In the genomic region with DNA sequence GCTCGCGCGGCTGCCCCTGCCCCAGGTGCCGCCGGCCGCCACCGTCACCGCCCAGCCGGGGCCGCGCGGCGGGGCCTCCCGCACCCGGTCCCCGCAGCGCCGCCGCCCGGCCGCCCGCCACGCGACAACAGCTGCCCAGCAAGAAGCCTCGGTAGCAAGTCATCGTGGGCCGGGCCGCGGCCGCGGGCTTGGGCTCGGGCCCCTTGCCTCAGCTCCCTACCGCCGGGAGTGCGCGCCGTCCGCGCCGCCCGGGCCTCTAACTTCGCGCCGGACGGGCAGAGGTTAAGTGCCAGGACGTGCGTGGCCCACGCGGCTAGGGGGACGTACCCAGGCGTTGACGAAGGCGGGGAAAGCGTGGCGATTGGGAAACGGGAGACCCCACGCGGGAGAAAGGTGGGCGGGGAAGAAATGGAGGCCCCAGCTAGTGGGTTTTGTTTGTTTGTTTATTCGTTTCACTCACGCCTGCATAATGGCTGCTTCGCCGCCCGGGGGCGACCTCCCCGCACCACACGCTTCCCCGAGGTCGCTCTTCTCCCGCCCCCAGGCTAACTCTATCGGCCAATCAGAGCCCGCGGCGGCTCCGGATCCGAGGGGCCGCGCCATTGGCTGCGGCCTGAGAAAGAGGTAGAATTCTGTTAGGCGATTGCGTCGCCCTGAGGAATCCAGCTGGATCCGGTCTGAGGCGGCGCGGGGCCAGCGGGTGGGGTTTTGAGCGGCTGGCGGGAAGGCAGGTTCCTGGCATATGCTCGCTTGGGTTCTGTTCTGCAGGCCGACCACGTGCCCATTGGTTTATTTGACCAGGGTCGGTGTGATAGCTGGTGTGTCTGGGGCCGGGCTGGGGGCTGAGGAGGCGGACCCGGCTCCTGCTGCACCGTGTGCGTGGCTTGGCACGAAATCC, we compare ENCODE assay signal across 8 cellular contexts. TPM values are rescaled to one million over a fixed set of nuclear protein-coding genes. Genes with fewer than 3 reads are reported as not detected.
DNase-seq lines count a peak whose midpoint lies in the region; ATAC-seq and TF ChIP-seq lines count a peak whose summit lies in the region.

A gene with protein sequence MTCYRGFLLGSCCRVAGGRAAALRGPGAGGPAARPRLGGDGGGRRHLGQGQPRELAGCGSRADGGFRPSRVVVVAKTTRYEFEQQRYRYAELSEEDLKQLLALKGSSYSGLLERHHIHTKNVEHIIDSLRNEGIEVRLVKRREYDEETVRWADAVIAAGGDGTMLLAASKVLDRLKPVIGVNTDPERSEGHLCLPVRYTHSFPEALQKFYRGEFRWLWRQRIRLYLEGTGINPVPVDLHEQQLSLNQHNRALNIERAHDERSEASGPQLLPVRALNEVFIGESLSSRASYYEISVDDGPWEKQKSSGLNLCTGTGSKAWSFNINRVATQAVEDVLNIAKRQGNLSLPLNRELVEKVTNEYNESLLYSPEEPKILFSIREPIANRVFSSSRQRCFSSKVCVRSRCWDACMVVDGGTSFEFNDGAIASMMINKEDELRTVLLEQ (minus strand): TSS at position 290 of the 898 bp plus-strand sequence. CDS start 127 bp downstream, at position 163.

- intact Hi-C loops in natural killer cell (cut with micrococcal nuclease), result loop anchor here (1.0 to 10.0 kb wide), 4 partner anchors 90 to 1133 kb away; a partner anchor contains a TSS

- H3K9ac ChIP-seq in Loucy (ENCODE audit: low read depth, low read length, poor library complexity, severe bottlenecking), result peak within 1 kb of the TSS; percentile 95

- H3K36me3 ChIP-seq in H7 (replicated peaks; ENCODE audit: control insufficient read depth, insufficient read depth, low read length) (no peaks in the 10 kb centered on the region), Loucy (ENCODE audit: insufficient read depth, low read length) (no peaks in the 10 kb centered on the region)

- no peaks in the 10 kb centered on the region for H3K9me3 Mint-ChIP-seq in natural killer cell

- TF ChIP-seq POLR2A in Raji (IDR thresholded peaks at IDR 0.05; ENCODE audit: insufficient read depth, low read depth, low read length), result peak; percentile 60

- H3K27ac Mint-ChIP-seq in natural killer cell, result peak within 1 kb of the TSS; percentile 54 to 92

- no peaks in the 10 kb centered on the region for H3K9me3 ChIP-seq in Loucy (ENCODE audit: insufficient read depth, low read depth, low read length)

- H3K79me2 ChIP-seq in Loucy (ENCODE audit: insufficient read depth, low read length), result peaks cover 52% of the 10 kb centered on the region

- peak; percentile 86 to 93 (median 86) for ATAC-seq in natural killer cell

- H3K36me3 Mint-ChIP-seq in natural killer cell, result no peaks in the 10 kb centered on the region

- H3K4me3 Mint-ChIP-seq in natural killer cell, result peak within 1 kb of the TSS; percentile 93

- peaks cover 63% of the 10 kb centered on the region for H3K4me1 ChIP-seq in Loucy (ENCODE audit: insufficient read depth, low read length, poor library complexity, severe bottlenecking)

- TF ChIP-seq CTCF in Loucy (conservative IDR thresholded peaks at IDR 0.05; ENCODE audit: low read length), result peak; percentile 62
- peak; percentile 66 for TF ChIP-seq CTCF in natural killer cell (IDR thresholded peaks at IDR 0.05)

- in situ Hi-C loops in G401 (cut with HindIII; ENCODE audit: low sequenced_read_pairs), result no loop called here

- H3K4me3 ChIP-seq in H7 (ENCODE audit: insufficient read depth, low read depth, low read length), result peak within 1 kb of the TSS; percentile 82
- peak within 1 kb of the TSS; percentile 91 for H3K4me3 ChIP-seq in Loucy (ENCODE audit: low read length, poor library complexity, severe bottlenecking)

- DNase-seq in G401 (ENCODE audit: low spot score) (peak; percentile 97), H7 (peak; percentile 96), fibroblast of peridontal ligament (ENCODE audit: extremely low read depth) (peak; percentile 95), natural killer cell (peak; percentile 93)
- DNase-seq in activated T-helper 9 cell treated with anti-CD3 and anti-CD28 coated beads, Interleukin-2, amount 50 U/mL, for 16 hours (ENCODE audit: low read depth), result peak; percentile 89
- peak; percentile 99 for DNase-seq in stimulated activated naive CD4-positive, alpha-beta T cell treated with Interleukin-2 at 50 U/mL for 16 hours (lab: John Stamatoyannopoulos, UW)

- no peaks in the 10 kb centered on the region for H3K27me3 Mint-ChIP-seq in natural killer cell (ENCODE audit: low read depth in 2 of 2)

- peaks cover 25 to 42% of the 10 kb centered on the region in 2 donors for H3K4me1 Mint-ChIP-seq in natural killer cell

- H2AFZ ChIP-seq in Loucy (ENCODE audit: low read length), result peak within 1 kb of the TSS; percentile 75

- H3K9me2 ChIP-seq in Loucy (replicated peaks; ENCODE audit: low read depth, low read length), result no peaks in the 10 kb centered on the region

- peaks cover 9% of the 10 kb centered on the region; the same call in 1 of the 2 replicates for H3F3A ChIP-seq in Loucy (ENCODE audit: low read depth)

- H4K20me1 ChIP-seq in Loucy (ENCODE audit: insufficient read depth, low read length, poor library complexity, severe bottlenecking), result peaks cover 12% of the 10 kb centered on the region

- H3K4me2 ChIP-seq in Loucy (ENCODE audit: low read depth, low read length, poor library complexity, severe bottlenecking), result peak within 1 kb of the TSS; percentile 98

- peaks cover 10% of the 10 kb centered on the region for H3K27me3 ChIP-seq in H7 (ENCODE audit: control insufficient read depth, insufficient read depth, low read length)
- H3K27me3 ChIP-seq in Loucy (ENCODE audit: insufficient read depth, low read length, poor library complexity, severe bottlenecking), result no peaks in the 10 kb centered on the region

RNA-seq across cellular contexts. Expression of the gene that starts here (rescaled TPM):
- total RNA-seq in G401 (2014; rRNA removed; shearing (Covaris generic)), result 30.6 and 37.4 TPM in 2 replicates
- total RNA-seq in H7 (2014; rRNA removed; shearing (Covaris generic)), result 15.3 and 16.0 TPM in 2 replicates
- 10 to 100 TPM; 13.1 to 16.2 (median 14.3) TPM for total RNA-seq in natural killer cell

Comparison
In these comparisons a context has a peak if more than half of its experiments do, and no peak if none do; other contexts are left out.
1. Peak in every context shown above with its lines: DNase-seq, ATAC-seq and H3K4me3 ChIP-seq.